1 cellular context compared by ENCODE assay signal in the genomic region with DNA sequence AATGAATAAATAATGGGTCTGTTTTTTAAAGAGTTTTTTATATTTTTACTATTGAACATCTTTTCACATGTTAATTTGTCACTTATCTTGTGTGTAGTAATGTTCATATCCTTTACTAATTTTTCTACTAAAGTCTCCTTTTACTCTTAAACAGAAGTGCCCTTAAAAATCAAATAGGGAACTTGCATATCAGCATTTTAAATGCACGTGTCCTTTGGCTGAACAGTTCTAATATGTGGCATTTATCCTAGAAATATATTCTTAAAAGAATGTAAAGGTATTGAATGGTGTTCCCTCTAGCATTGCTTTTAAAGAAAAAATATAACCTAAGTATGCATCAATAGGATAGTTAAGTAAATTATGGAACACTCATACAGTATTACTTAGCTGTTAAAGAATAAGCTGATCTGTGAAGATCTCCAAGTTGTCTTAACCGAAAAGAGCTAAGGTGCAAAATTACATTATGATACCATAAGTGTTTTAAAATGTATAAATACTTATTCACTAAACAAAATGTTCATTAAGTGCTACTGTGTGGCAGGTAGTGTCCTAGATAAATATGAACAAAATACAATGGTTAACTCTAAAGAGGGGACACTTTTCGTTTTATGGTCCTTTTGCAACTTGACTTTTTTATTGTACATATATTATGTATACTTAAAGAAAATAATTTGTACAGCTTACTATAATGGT.
TF ChIP-seq lines count a peak whose summit lies in the region.

No MANE protein-coding gene starts in this region.

TF ChIP-seq in HEK293, 187 proteins besides CTCF, POLR2A, EP300 and RAD21 (continued from another document):
- TF ChIP-seq, protein P1, sequence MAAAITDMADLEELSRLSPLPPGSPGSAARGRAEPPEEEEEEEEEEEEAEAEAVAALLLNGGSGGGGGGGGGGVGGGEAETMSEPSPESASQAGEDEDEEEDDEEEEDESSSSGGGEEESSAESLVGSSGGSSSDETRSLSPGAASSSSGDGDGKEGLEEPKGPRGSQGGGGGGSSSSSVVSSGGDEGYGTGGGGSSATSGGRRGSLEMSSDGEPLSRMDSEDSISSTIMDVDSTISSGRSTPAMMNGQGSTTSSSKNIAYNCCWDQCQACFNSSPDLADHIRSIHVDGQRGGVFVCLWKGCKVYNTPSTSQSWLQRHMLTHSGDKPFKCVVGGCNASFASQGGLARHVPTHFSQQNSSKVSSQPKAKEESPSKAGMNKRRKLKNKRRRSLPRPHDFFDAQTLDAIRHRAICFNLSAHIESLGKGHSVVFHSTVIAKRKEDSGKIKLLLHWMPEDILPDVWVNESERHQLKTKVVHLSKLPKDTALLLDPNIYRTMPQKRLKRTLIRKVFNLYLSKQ (tag by site-specific recombination; IDR thresholded peaks at IDR 0.05; ENCODE audit: borderline replicate concordance): no peak
- TF ChIP-seq GLIS2 (tag by site-specific recombination; IDR thresholded peaks at IDR 0.05) (no peak), ZBTB6 (tag by site-specific recombination; IDR thresholded peaks at IDR 0.05) (no peak), YY1 (tag by site-specific recombination; IDR thresholded peaks at IDR 0.05) (no peak)
TF ChIP-seq in HEK293: peak in this region for 0.
